In the genomic region with DNA sequence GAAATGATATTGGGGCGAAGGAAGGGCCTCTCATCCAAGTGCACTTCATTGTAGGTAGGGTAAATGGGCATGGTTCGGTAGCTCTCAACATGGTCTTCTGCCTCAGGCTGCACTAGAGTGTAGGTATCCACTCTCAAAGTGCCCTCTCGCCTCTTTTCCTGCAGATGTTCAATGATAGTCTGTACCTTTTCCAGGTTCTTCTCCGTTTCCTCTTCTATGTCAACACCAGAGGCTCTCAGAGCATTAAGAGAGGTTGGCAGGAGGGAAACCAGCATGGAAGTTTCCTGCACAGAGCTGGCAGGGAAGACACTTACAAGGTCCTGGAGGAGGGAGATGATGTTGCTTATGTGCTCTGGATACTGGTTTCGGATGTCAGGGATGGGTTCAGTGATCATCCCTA, we compare ENCODE assay signal across 21 cellular contexts. TPM values are rescaled to one million over a fixed set of nuclear protein-coding genes. Genes with fewer than 3 reads are reported as not detected.
DNase-seq lines count a peak whose midpoint lies in the region; ATAC-seq and TF ChIP-seq lines count a peak whose summit lies in the region.
"Had no signal": no experiment of that assay in that cellular context is flagged by ENCODE, and none has a peak within 500 bp of the region (broad histone marks: within the 10 kb centered on the region; RNA-seq: fewer than 3 reads in every experiment).

No MANE protein-coding gene starts in this region.

- peak overlapping the region; percentile 94 for H3K4me3 Mint-ChIP-seq in stimulated activated naive CD8-positive, alpha-beta T cell treated with anti-CD3 and anti-CD28 coated beads, Interleukin-15, Interleukin-2, amounts not matched to agents 100 ng/mL and 50 ng/mL, for 24 hours
- H3K4me3 Mint-ChIP-seq in endothelial cell (ENCODE audit: unreplicated experiment), result peak overlapping the region; percentile 29
- peak overlapping the region in 1 of 2 donors; percentile 27 for H3K4me3 Mint-ChIP-seq in stimulated activated naive B cell treated with anti-CD40 and anti-IgM and Interleukin-4, amounts not matched to agents 10 μg/mL and 1 μg/mL and 100 μg/mL, for 72 hours
- H3K4me3 Mint-ChIP-seq: nephron progenitor cell had no signal

- no peaks in the 10 kb centered on the region for H3K27me3 Mint-ChIP-seq in stimulated activated naive CD8-positive, alpha-beta T cell treated with anti-CD3 and anti-CD28 coated beads, Interleukin-15, Interleukin-2, amounts not matched to agents 100 ng/mL and 50 ng/mL, for 24 hours
- H3K27me3 Mint-ChIP-seq in endothelial cell (ENCODE audit: unreplicated experiment), result no peaks in the 10 kb centered on the region
- H3K27me3 Mint-ChIP-seq in stimulated activated naive B cell treated with anti-CD40 and anti-IgM and Interleukin-4, amounts not matched to agents 10 μg/mL and 1 μg/mL and 100 μg/mL, for 72 hours, result no peaks in the 10 kb centered on the region
- H3K27me3 Mint-ChIP-seq: progenitor cell of endocrine pancreas had no signal

- H3K27ac Mint-ChIP-seq in stimulated activated naive CD8-positive, alpha-beta T cell treated with anti-CD3 and anti-CD28 coated beads, Interleukin-15, Interleukin-2, amounts not matched to agents 100 ng/mL and 50 ng/mL, for 24 hours, result peak overlapping the region; percentile 54
- H3K27ac Mint-ChIP-seq in endothelial cell (ENCODE audit: unreplicated experiment), result no peak overlapping the region
- H3K27ac Mint-ChIP-seq in stimulated activated naive B cell treated with anti-CD40 and anti-IgM and Interleukin-4, amounts not matched to agents 10 μg/mL and 1 μg/mL and 100 μg/mL, for 72 hours, result peak overlapping the region; percentile 31
- H3K27ac Mint-ChIP-seq: progenitor cell of endocrine pancreas had no signal

- peaks cover 20% of the 10 kb centered on the region for H3K4me1 ChIP-seq in SJCRH30

- peaks cover 84% of the 10 kb centered on the region for H3K36me3 Mint-ChIP-seq in stimulated activated naive CD8-positive, alpha-beta T cell treated with anti-CD3 and anti-CD28 coated beads, Interleukin-15, Interleukin-2, amounts not matched to agents 100 ng/mL and 50 ng/mL, for 24 hours (ENCODE audit: low read depth)
- H3K36me3 Mint-ChIP-seq in endothelial cell (ENCODE audit: low read depth, unreplicated experiment), result peaks cover 40% of the 10 kb centered on the region
- H3K36me3 Mint-ChIP-seq in stimulated activated naive B cell treated with anti-CD40 and anti-IgM and Interleukin-4, amounts not matched to agents 10 μg/mL and 1 μg/mL and 100 μg/mL, for 72 hours, result peaks cover 61 to 63% of the 10 kb centered on the region in 2 donors

- peaks cover 89% of the 10 kb centered on the region for H3K36me3 ChIP-seq in SJCRH30

- H3K27ac ChIP-seq in SJCRH30, result peak overlapping the region; percentile 17
- H3K27ac ChIP-seq: HL-60, SK-N-MC, tibial nerve had no signal

- no peak for ATAC-seq in stimulated activated naive CD8-positive, alpha-beta T cell treated with anti-CD3 and anti-CD28 coated beads, Interleukin-15, Interleukin-2, amounts not matched to agents 100 U/mL and 50 U/mL, for 24 hours
- ATAC-seq in stimulated activated naive B cell treated with anti-CD40 and anti-IgM and Interleukin-4, amounts not matched to agents 10 μg/mL and 1 μg/mL and 100 μg/mL, for 72 hours (replicated peaks), result no peak
- no peak for ATAC-seq in GM19463 (IDR thresholded peaks at IDR 0.05; ENCODE audit: unreplicated experiment)
- ATAC-seq in HG02798 (IDR thresholded peaks at IDR 0.05; ENCODE audit: poor library complexity, unreplicated experiment), result no peak
- no peak for ATAC-seq in HG03159 (IDR thresholded peaks at IDR 0.05; ENCODE audit: unreplicated experiment)
- ATAC-seq: activated naive CD4-positive, alpha-beta T cell treated with anti-CD3 and anti-CD28 coated beads, Interleukin-2, amount 50 U/mL, for 72 hours had no signal

- H3K4me1 Mint-ChIP-seq in stimulated activated naive CD8-positive, alpha-beta T cell treated with anti-CD3 and anti-CD28 coated beads, Interleukin-15, Interleukin-2, amounts not matched to agents 100 ng/mL and 50 ng/mL, for 24 hours (ENCODE audit: low read depth), result peaks cover 92% of the 10 kb centered on the region
- peaks cover 17% of the 10 kb centered on the region for H3K4me1 Mint-ChIP-seq in endothelial cell (ENCODE audit: unreplicated experiment)
- peaks cover 41 to 71% of the 10 kb centered on the region in 2 donors for H3K4me1 Mint-ChIP-seq in stimulated activated naive B cell treated with anti-CD40 and anti-IgM and Interleukin-4, amounts not matched to agents 10 μg/mL and 1 μg/mL and 100 μg/mL, for 72 hours
- H3K4me1 Mint-ChIP-seq: nephron progenitor cell had no signal

- H3K27me3 ChIP-seq in SJCRH30, result no peaks in the 10 kb centered on the region
- H3K27me3 ChIP-seq: tibial nerve had no signal

- no peak overlapping the region for H3K4me3 ChIP-seq in SJCRH30
- H3K4me3 ChIP-seq: SK-N-MC, smooth muscle cell, tibial nerve had no signal

- TF ChIP-seq CTCF in endothelial cell (IDR thresholded peaks at IDR 0.05; ENCODE audit: unreplicated experiment), result no peak

- H3K9me3 ChIP-seq in SJCRH30 (replicated peaks), result 0 out of 2 replicates have a peak, but pooled peaks cover 2% of the 10 kb centered on the region
- H3K9me3 ChIP-seq: tibial nerve had no signal

- DNase-seq in stimulated activated naive CD8-positive, alpha-beta T cell treated with anti-CD3 and anti-CD28 coated beads, Interleukin-15, Interleukin-2, amounts not matched to agents 100 U/mL and 50 U/mL, for 24 hours, result no peak
- no peak for DNase-seq in SJCRH30
- no peak for DNase-seq in endothelial cell (ENCODE audit: low spot score)
- DNase-seq in stimulated activated naive B cell treated with anti-CD40 and anti-IgM and Interleukin-4, amounts not matched to agents 10 μg/mL and 1 μg/mL and 100 μg/mL, for 72 hours, result no peak
- DNase-seq: AML-193, DMS53, GOT3, Karpas-422, NCI-H1105, NCI-H2171 treated with DMSO at 0.1 percent for 48 hours, nephron progenitor cell had no signal

- peaks cover 4% of the 10 kb centered on the region for H3K9me3 Mint-ChIP-seq in stimulated activated naive CD8-positive, alpha-beta T cell treated with anti-CD3 and anti-CD28 coated beads, Interleukin-15, Interleukin-2, amounts not matched to agents 100 ng/mL and 50 ng/mL, for 24 hours
- H3K9me3 Mint-ChIP-seq in endothelial cell (ENCODE audit: unreplicated experiment), result no peaks in the 10 kb centered on the region
- peaks cover 0 to 3% of the 10 kb centered on the region in 2 donors for H3K9me3 Mint-ChIP-seq in stimulated activated naive B cell treated with anti-CD40 and anti-IgM and Interleukin-4, amounts not matched to agents 10 μg/mL and 1 μg/mL and 100 μg/mL, for 72 hours

RNA-seq across cellular contexts. Expression of gene ZNFX1, which starts 7.1 kb away (rescaled TPM):
- 23.8 and 25.5 TPM in 2 replicates for total RNA-seq in SJCRH30 (2014; rRNA removed; shearing (Covaris generic))
- total RNA-seq in endothelial cell (ENCODE audit: unreplicated experiment), result 25.0 TPM

RNA-seq across cellular contexts. Expression of gene DDX27, which starts 51.5 kb away (rescaled TPM):
- 103 and 114 TPM in 2 replicates for total RNA-seq in SJCRH30 (2014; rRNA removed; shearing (Covaris generic))
- total RNA-seq in endothelial cell (ENCODE audit: unreplicated experiment), result 29.6 TPM
